Comparison of ENCODE assay signal across 9 cellular contexts in the genomic region with DNA sequence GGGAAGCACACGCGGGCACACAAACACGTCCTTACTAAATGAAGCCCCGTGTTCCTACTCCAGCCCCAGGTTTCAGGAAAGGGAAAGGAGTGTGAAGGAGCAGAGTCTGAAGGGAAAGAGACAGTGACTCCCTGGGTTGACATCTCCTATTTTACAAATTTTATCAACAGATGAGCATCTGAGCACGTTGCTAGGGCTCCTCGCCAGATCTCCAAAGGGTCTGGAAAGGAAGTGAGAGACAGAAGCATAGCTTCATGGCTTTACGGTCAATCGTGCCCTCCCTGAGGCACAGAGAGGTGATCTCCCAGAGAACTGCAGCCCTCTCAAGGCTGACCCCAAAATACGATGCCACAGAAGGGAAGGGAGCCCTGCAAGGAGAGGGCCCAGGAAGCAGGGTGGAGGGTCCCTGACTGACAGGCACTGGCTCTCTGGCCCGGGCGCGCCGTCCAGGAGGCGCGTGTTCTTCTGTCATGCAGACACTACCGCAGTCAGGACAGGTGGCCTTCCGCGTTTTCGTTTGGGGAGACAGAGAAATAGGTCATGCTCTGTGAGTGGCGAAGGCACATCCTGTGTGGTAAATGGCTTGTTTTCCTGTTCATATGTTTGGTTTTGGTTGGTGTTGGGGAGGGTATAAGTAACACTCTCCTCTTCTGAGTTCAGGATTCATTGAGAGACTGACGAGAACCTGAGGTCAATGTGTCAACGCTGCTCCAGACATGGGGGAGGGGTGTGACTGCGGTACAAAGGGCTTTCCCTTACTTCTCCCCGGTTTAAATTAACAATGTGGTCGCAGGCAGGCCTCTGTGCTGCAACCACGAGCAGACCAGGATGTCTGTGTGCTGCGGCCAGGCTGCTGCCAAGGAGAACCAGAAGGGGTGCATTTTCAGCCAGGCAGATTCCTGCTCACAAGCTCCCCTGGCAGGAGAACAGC.
DNase-seq lines count a peak whose midpoint lies in the region; ATAC-seq and TF ChIP-seq lines count a peak whose summit lies in the region.
"Had no signal": no experiment of that assay in that cellular context is flagged by ENCODE, and none has a peak within 500 bp of the region (broad histone marks: within the 10 kb centered on the region; RNA-seq: fewer than 3 reads in every experiment).

No MANE protein-coding gene starts in this region.

- ATAC-seq in GM21423 (IDR thresholded peaks at IDR 0.05; ENCODE audit: unreplicated experiment), result peak; percentile 65
- ATAC-seq in RWPE2 (ENCODE audit: low read depth), result peak; percentile 33; the same call in 2 of the 3 replicates
- ATAC-seq in HG03039 (IDR thresholded peaks at IDR 0.05; ENCODE audit: unreplicated experiment), result no peak

- H3K27me3 ChIP-seq in RWPE2 (ENCODE audit: insufficient read depth, poor library complexity, severe bottlenecking), result no peaks in the 10 kb centered on the region
- H3K27me3 ChIP-seq: neural progenitor cell had no signal

- no peaks in the 10 kb centered on the region for H3K4me1 ChIP-seq in RWPE2 (ENCODE audit: insufficient read depth, poor library complexity, severe bottlenecking)
- H3K4me1 ChIP-seq: neural progenitor cell had no signal

- no peaks in the 10 kb centered on the region for H3K9me3 ChIP-seq in RWPE2 (ENCODE audit: severe bottlenecking)

- H3K4me3 ChIP-seq in RWPE2 (ENCODE audit: severe bottlenecking), result no peak overlapping the region
- no peak overlapping the region for H3K4me3 ChIP-seq in cardiac fibroblast (replicated peaks in 1 of 2; ENCODE audit: low read depth in 2 of 2, low read length in 2 of 2)
- H3K4me3 ChIP-seq: neural progenitor cell had no signal

- DNase-seq in RWPE2 (ENCODE audit: low spot score) (no peak), cardiac fibroblast (ENCODE audit: low read depth in 2 of 2) (peak; percentile 1 to 42), DMS79 treated with DMSO at 0.1 percent for 48 hours (lab: John Stamatoyannopoulos, UW) (no peak), NCI-H2029 (lab: John Stamatoyannopoulos, UW) (no peak), DMS79 (lab: John Stamatoyannopoulos, UW) (no peak)
- DNase-seq in stimulated activated CD8-positive, alpha-beta memory T cell treated with anti-CD3 and anti-CD28 coated beads, Interleukin-4, amount 100 ng/mL, for 24 hours (ENCODE audit: low read depth), result peak; percentile 17

- TF ChIP-seq CTCF in RWPE2 (IDR thresholded peaks at IDR 0.05; ENCODE audit: poor library complexity, severe bottlenecking) (no peak), cardiac fibroblast (IDR thresholded peaks at IDR 0.05; ENCODE audit: low read depth, low read length) (no peak)

- H3K36me3 ChIP-seq in RWPE2 (ENCODE audit: low read depth), result no peaks in the 10 kb centered on the region
- H3K36me3 ChIP-seq: neural progenitor cell had no signal

- no peak overlapping the region for H3K27ac ChIP-seq in RWPE2 (ENCODE audit: poor library complexity, severe bottlenecking)
- H3K27ac ChIP-seq: neural progenitor cell had no signal

Comparison
In these comparisons a context has a peak if more than half of its experiments do, and no peak if none do; other contexts are left out.
1. DNase-seq: peak in cardiac fibroblast (2 of 2) and stimulated activated CD8-positive, alpha-beta memory T cell treated with anti-CD3 and anti-CD28 coated beads, Interleukin-4, amount 100 ng/mL, for 24 hours (single experiment); none in RWPE2 (single experiment), DMS79 treated with DMSO at 0.1 percent for 48 hours (single experiment), NCI-H2029 (single experiment) and DMS79 (single experiment).